13 cellular contexts compared by ENCODE assay signal in the genomic region with DNA sequence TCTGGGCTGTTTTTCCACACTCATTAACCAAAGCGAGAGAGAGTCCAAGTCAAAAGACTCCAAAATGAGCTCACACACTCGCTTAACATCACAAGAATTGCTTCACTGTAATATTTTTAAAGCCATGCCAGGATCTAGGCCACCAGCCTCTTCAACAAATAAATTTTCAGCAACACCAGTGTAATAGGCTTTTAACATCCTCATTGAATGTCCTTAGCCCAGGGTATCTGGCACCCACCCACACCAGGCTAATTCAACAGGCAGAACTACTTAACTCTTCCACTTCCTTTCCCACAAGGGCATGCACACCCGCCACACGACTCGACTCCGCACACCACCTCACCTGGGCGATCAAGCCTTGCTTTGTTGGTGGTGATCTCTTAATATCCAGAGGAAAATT. TPM values are rescaled to one million over a fixed set of nuclear protein-coding genes. Genes with fewer than 3 reads are reported as not detected.
DNase-seq lines count a peak whose midpoint lies in the region; ATAC-seq lines count a peak whose summit lies in the region.
"Had no signal": no experiment of that assay in that cellular context is flagged by ENCODE, and none has a peak within 500 bp of the region (broad histone marks: within the 10 kb centered on the region; RNA-seq: fewer than 3 reads in every experiment).

No MANE protein-coding gene starts in this region.

- CTCF ChIA-PET in activated CD8-positive, alpha-beta memory T cell treated with anti-CD3 and anti-CD28 coated beads, Interleukin-2, amount 10 ng/mL, durations not matched to agents 7 days and 5 days (lab: Charles Lee): no interaction called here

- no peak for ATAC-seq in activated CD8-positive, alpha-beta memory T cell treated with anti-CD3 and anti-CD28 coated beads, Interleukin-2, amount 10 ng/mL, durations not matched to agents 7 days and 5 days
- ATAC-seq in activated naive CD8-positive, alpha-beta T cell treated with anti-CD3 and anti-CD28 coated beads, Interleukin-2, amount 50 U/mL, for 24 hours: no peak
- ATAC-seq: stimulated activated naive CD8-positive, alpha-beta T cell treated with anti-CD3 and anti-CD28 coated beads, Interleukin-15, Interleukin-2, amounts not matched to agents 100 U/mL and 50 U/mL, for 24 hours had no signal

- H3K4me3 Mint-ChIP-seq in activated CD8-positive, alpha-beta memory T cell treated with anti-CD3 and anti-CD28 coated beads, Interleukin-2, amount 10 ng/mL, durations not matched to agents 7 days and 5 days: no peak overlapping the region
- H3K4me3 Mint-ChIP-seq in activated naive CD8-positive, alpha-beta T cell treated with anti-CD3 and anti-CD28 coated beads, Interleukin-2, amount 50 U/mL, for 24 hours: no peak overlapping the region

- H3K27ac ChIP-seq in epithelial cell of prostate: peak overlapping the region; percentile 2

- H3K4me3 ChIP-seq in Jurkat, Clone E6-1 (ENCODE audit: low read length): no peak overlapping the region

- H3K4me1 Mint-ChIP-seq in activated CD8-positive, alpha-beta memory T cell treated with anti-CD3 and anti-CD28 coated beads, Interleukin-2, amount 10 ng/mL, durations not matched to agents 7 days and 5 days: no peaks in the 10 kb centered on the region
- H3K4me1 Mint-ChIP-seq in activated naive CD8-positive, alpha-beta T cell treated with anti-CD3 and anti-CD28 coated beads, Interleukin-2, amount 50 U/mL, for 24 hours: no peaks in the 10 kb centered on the region

- no peak overlapping the region for H3K27ac Mint-ChIP-seq in activated CD8-positive, alpha-beta memory T cell treated with anti-CD3 and anti-CD28 coated beads, Interleukin-2, amount 10 ng/mL, durations not matched to agents 7 days and 5 days
- no peak overlapping the region for H3K27ac Mint-ChIP-seq in activated naive CD8-positive, alpha-beta T cell treated with anti-CD3 and anti-CD28 coated beads, Interleukin-2, amount 50 U/mL, for 24 hours

- H3K9me3 Mint-ChIP-seq in activated CD8-positive, alpha-beta memory T cell treated with anti-CD3 and anti-CD28 coated beads, Interleukin-2, amount 10 ng/mL, durations not matched to agents 7 days and 5 days (ENCODE audit: low read depth): peaks cover 9% of the 10 kb centered on the region
- H3K9me3 Mint-ChIP-seq in activated naive CD8-positive, alpha-beta T cell treated with anti-CD3 and anti-CD28 coated beads, Interleukin-2, amount 50 U/mL, for 24 hours: peaks cover 11% of the 10 kb centered on the region

- H3K36me3 Mint-ChIP-seq in activated CD8-positive, alpha-beta memory T cell treated with anti-CD3 and anti-CD28 coated beads, Interleukin-2, amount 10 ng/mL, durations not matched to agents 7 days and 5 days: no peaks in the 10 kb centered on the region
- no peaks in the 10 kb centered on the region for H3K36me3 Mint-ChIP-seq in activated naive CD8-positive, alpha-beta T cell treated with anti-CD3 and anti-CD28 coated beads, Interleukin-2, amount 50 U/mL, for 24 hours (ENCODE audit: low read depth)

- DNase-seq in COLO668 (lab: John Stamatoyannopoulos, UW; ENCODE audit: unreplicated experiment): peak; percentile 31
- peak; percentile 60 for DNase-seq in Jurkat, Clone E6-1 (ENCODE audit: low read depth, low spot score)
- no peak for DNase-seq in epithelial cell of prostate (ENCODE audit: low read depth, low spot score)
- DNase-seq in midbrain (lab: John Stamatoyannopoulos, UW): peak; percentile 16
- DNase-seq in NCI-H82 treated with DMSO at 0.1 percent for 48 hours (lab: John Stamatoyannopoulos, UW; ENCODE audit: unreplicated experiment): no peak
- no peak for DNase-seq in activated CD8-positive, alpha-beta memory T cell treated with anti-CD3 and anti-CD28 coated beads, Interleukin-2, amount 10 ng/mL, durations not matched to agents 7 days and 5 days
- DNase-seq in NCI-H526 treated with DMSO at 0.1 percent for 48 hours (lab: John Stamatoyannopoulos, UW): no peak
- no peak for DNase-seq in activated naive CD8-positive, alpha-beta T cell treated with anti-CD3 and anti-CD28 coated beads, Interleukin-2, amount 50 U/mL, for 24 hours
- DNase-seq: activated naive CD4-positive, alpha-beta T cell; hippocampal formation; Karpas-422; NCI-H2227 treated with DMSO at 0.1 percent for 48 hours; stimulated activated naive CD8-positive, alpha-beta T cell treated with anti-CD3 and anti-CD28 coated beads, Interleukin-15, Interleukin-2, amounts not matched to agents 100 U/mL and 50 U/mL, for 24 hours had no signal

- no peaks in the 10 kb centered on the region for H3K27me3 Mint-ChIP-seq in activated CD8-positive, alpha-beta memory T cell treated with anti-CD3 and anti-CD28 coated beads, Interleukin-2, amount 10 ng/mL, durations not matched to agents 7 days and 5 days
- no peaks in the 10 kb centered on the region for H3K27me3 Mint-ChIP-seq in activated naive CD8-positive, alpha-beta T cell treated with anti-CD3 and anti-CD28 coated beads, Interleukin-2, amount 50 U/mL, for 24 hours

RNA-seq across cellular contexts. Expression of gene FAT1, which starts 34.2 kb away (rescaled TPM):
- polyA plus RNA-seq in Jurkat, Clone E6-1 (2012; ENCODE audit: insufficient read depth, insufficient read length): 139 TPM
- total RNA-seq in activated CD8-positive, alpha-beta memory T cell treated with anti-CD3 and anti-CD28 coated beads, Interleukin-2, amount 10 ng/mL, durations not matched to agents 7 days and 5 days: under 1 TPM in 1 of 2 experiments, not detected in 1; 0.05 TPM

Comparison
In these comparisons a context has a peak if more than half of its experiments do, and no peak if none do; other contexts are left out.
1. DNase-seq: peak in COLO668 (single experiment), Jurkat, Clone E6-1 (single experiment) and midbrain (single experiment); none in epithelial cell of prostate (single experiment), NCI-H82 treated with DMSO at 0.1 percent for 48 hours (single experiment), activated CD8-positive, alpha-beta memory T cell treated with anti-CD3 and anti-CD28 coated beads, Interleukin-2, amount 10 ng/mL, durations not matched to agents 7 days and 5 days (single experiment), NCI-H526 treated with DMSO at 0.1 percent for 48 hours (single experiment) and activated naive CD8-positive, alpha-beta T cell treated with anti-CD3 and anti-CD28 coated beads, Interleukin-2, amount 50 U/mL, for 24 hours (single experiment).